ENCODE assay signal across 21 cellular contexts in genomic region chr2:96729748-96730147, GRCh38.
"Had no signal": no experiment of that assay in that cellular context is flagged by ENCODE, and none has a peak within 500 bp of the region (broad histone marks: within the 10 kb centered on the region; RNA-seq: fewer than 3 reads in every experiment).

No MANE protein-coding gene starts in this region.

- H3K9me3 Mint-ChIP-seq: activated CD4-positive, alpha-beta T cell treated with anti-CD3 and anti-CD28 coated beads, Interleukin-2, amount 10 ng/mL, durations not matched to agents 24 days and 14 days; activated CD8-positive, alpha-beta T cell treated with anti-CD3 and anti-CD28 coated beads for 36 hours; activated naive CD4-positive, alpha-beta T cell treated with anti-CD3 and anti-CD28 coated beads for 36 hours; naive B cell; neural crest cell; stimulated activated memory B cell treated with anti-CD40 and anti-IgM and Interleukin-4, amounts not matched to agents 10 μg/mL and 1 μg/mL and 100 μg/mL, for 72 hours; T-cell had no signal

- DNase-seq: activated CD4-positive, alpha-beta T cell treated with anti-CD3 and anti-CD28 coated beads, Interleukin-2, amount 10 ng/mL, durations not matched to agents 24 days and 14 days; activated CD4-positive, CD25-positive, alpha-beta regulatory T cell; activated CD8-positive, alpha-beta T cell treated with anti-CD3 and anti-CD28 coated beads for 36 hours; activated naive CD4-positive, alpha-beta T cell treated with anti-CD3 and anti-CD28 coated beads for 36 hours; activated T-cell treated with anti-CD3 and anti-CD28 coated beads, Interleukin-2, amount 50 U/mL, for 1 hour; cortex of kidney; hippocampal formation; islet precursor cell; mucosa of descending colon; naive B cell; stimulated activated CD4-positive, alpha-beta T cell treated with anti-CD3 and anti-CD28 coated beads, Interleukin-4, amount 100 ng/mL, for 24 hours; T-cell; T-helper 9 cell; upper lobe of right lung had no signal

- H3K4me1 Mint-ChIP-seq: naive B cell; neural crest cell; stimulated activated memory B cell treated with anti-CD40 and anti-IgM and Interleukin-4, amounts not matched to agents 10 μg/mL and 1 μg/mL and 100 μg/mL, for 72 hours had no signal

- H3K4me3 Mint-ChIP-seq: activated CD4-positive, alpha-beta T cell treated with anti-CD3 and anti-CD28 coated beads, Interleukin-2, amount 10 ng/mL, durations not matched to agents 24 days and 14 days; activated CD8-positive, alpha-beta T cell treated with anti-CD3 and anti-CD28 coated beads for 36 hours; activated naive CD4-positive, alpha-beta T cell treated with anti-CD3 and anti-CD28 coated beads for 36 hours; naive B cell; neural crest cell; stimulated activated memory B cell treated with anti-CD40 and anti-IgM and Interleukin-4, amounts not matched to agents 10 μg/mL and 1 μg/mL and 100 μg/mL, for 72 hours; T-cell had no signal

- ATAC-seq: activated CD8-positive, alpha-beta T cell treated with anti-CD3 and anti-CD28 coated beads for 36 hours; left lobe of liver; mucosa of descending colon; stimulated activated memory B cell treated with anti-CD40 and anti-IgM and Interleukin-4, amounts not matched to agents 10 μg/mL and 1 μg/mL and 100 μg/mL, for 72 hours; T-cell; upper lobe of right lung had no signal

- H3K27ac Mint-ChIP-seq: activated CD4-positive, alpha-beta T cell treated with anti-CD3 and anti-CD28 coated beads, Interleukin-2, amount 10 ng/mL, durations not matched to agents 24 days and 14 days; activated naive CD4-positive, alpha-beta T cell treated with anti-CD3 and anti-CD28 coated beads for 36 hours; progenitor cell of endocrine pancreas; stimulated activated memory B cell treated with anti-CD40 and anti-IgM and Interleukin-4, amounts not matched to agents 10 μg/mL and 1 μg/mL and 100 μg/mL, for 72 hours; T-cell had no signal

- H3K27ac ChIP-seq: brain microvascular endothelial cell, foreskin keratinocyte, thoracic aorta, upper lobe of right lung had no signal

- H3K27me3 ChIP-seq: brain microvascular endothelial cell, foreskin keratinocyte, upper lobe of right lung had no signal

- H3K27me3 Mint-ChIP-seq: activated CD4-positive, alpha-beta T cell treated with anti-CD3 and anti-CD28 coated beads, Interleukin-2, amount 10 ng/mL, durations not matched to agents 24 days and 14 days; activated CD8-positive, alpha-beta T cell treated with anti-CD3 and anti-CD28 coated beads for 36 hours; naive B cell; progenitor cell of endocrine pancreas; stimulated activated memory B cell treated with anti-CD40 and anti-IgM and Interleukin-4, amounts not matched to agents 10 μg/mL and 1 μg/mL and 100 μg/mL, for 72 hours; T-cell had no signal

- H3K9me3 ChIP-seq: mucosa of descending colon, thoracic aorta, upper lobe of right lung had no signal

- H3K4me3 ChIP-seq: mucosa of descending colon, thoracic aorta, upper lobe of right lung had no signal
